Comparison of ENCODE assay signal across 13 cellular contexts in genomic region chr14:97306133-97306784, GRCh38.
A peak's percentile ranks its signal among the peaks of the same experiment; 100 is the strongest.
DNase-seq lines count a peak whose midpoint lies in the region; ATAC-seq lines count a peak whose summit lies in the region.
"Had no signal": no experiment of that assay in that cellular context is flagged by ENCODE, and none has a peak within 500 bp of the region (broad histone marks: within the 10 kb centered on the region; RNA-seq: fewer than 3 reads in every experiment).

No MANE protein-coding gene starts in this region.

- no peaks in the 10 kb centered on the region for H3K36me3 Mint-ChIP-seq in CD4-positive, CD25-positive, alpha-beta regulatory T cell
- H3K36me3 Mint-ChIP-seq in activated CD4-positive, alpha-beta memory T cell treated with anti-CD3 and anti-CD28 coated beads, Interleukin-2, amount 10 ng/mL, durations not matched to agents 7 days and 5 days (ENCODE audit: low read depth) = no peaks in the 10 kb centered on the region
- H3K36me3 Mint-ChIP-seq: brain had no signal

- H3K36me3 ChIP-seq in CD4-positive, CD25-positive, alpha-beta regulatory T cell (ENCODE audit: control insufficient read depth, insufficient read depth, low read length) = no peaks in the 10 kb centered on the region
- H3K36me3 ChIP-seq: MG63 had no signal

- no peaks in the 10 kb centered on the region for H3K27me3 Mint-ChIP-seq in CD4-positive, CD25-positive, alpha-beta regulatory T cell
- no peaks in the 10 kb centered on the region for H3K27me3 Mint-ChIP-seq in activated CD4-positive, alpha-beta memory T cell treated with anti-CD3 and anti-CD28 coated beads, Interleukin-2, amount 10 ng/mL, durations not matched to agents 7 days and 5 days

- peaks cover 7 to 22% (median 9%) of the 10 kb centered on the region in 4 donors for H3K4me1 Mint-ChIP-seq in CD4-positive, CD25-positive, alpha-beta regulatory T cell
- H3K4me1 Mint-ChIP-seq in activated CD4-positive, alpha-beta memory T cell treated with anti-CD3 and anti-CD28 coated beads, Interleukin-2, amount 10 ng/mL, durations not matched to agents 7 days and 5 days = peaks cover 47% of the 10 kb centered on the region

- peak overlapping the region; percentile 1 for H3K4me3 ChIP-seq in CD4-positive, CD25-positive, alpha-beta regulatory T cell (ENCODE audit: low read depth, low read length)
- H3K4me3 ChIP-seq: MG63, psoas muscle had no signal

- ATAC-seq in CD4-positive, CD25-positive, alpha-beta regulatory T cell (ENCODE audit: low read depth in 2 of 2) = peak; percentile 16 to 35
- ATAC-seq in GM18868 (IDR thresholded peaks at IDR 0.05; ENCODE audit: unreplicated experiment) = peak; percentile 63
- ATAC-seq in HG02938 (IDR thresholded peaks at IDR 0.05; ENCODE audit: unreplicated experiment) = peak; percentile 55
- no peak for ATAC-seq in GM18873 (IDR thresholded peaks at IDR 0.05; ENCODE audit: low FRiP score, unreplicated experiment)
- ATAC-seq: psoas muscle had no signal

- DNase-seq in CD4-positive, CD25-positive, alpha-beta regulatory T cell = peak in 1 of 3 donors; percentile 52
- no peak for DNase-seq in activated CD4-positive, alpha-beta memory T cell treated with anti-CD3 and anti-CD28 coated beads, Interleukin-2, amount 10 ng/mL, durations not matched to agents 7 days and 5 days
- DNase-seq in CD1c-positive myeloid dendritic cell (ENCODE audit: extremely low spot score) (no peak), middle frontal gyrus (ENCODE audit: extremely low spot score, low spot score) (no peak), NCI-H2107 (lab: John Stamatoyannopoulos, UW) (no peak)
- DNase-seq: effector CD8-positive, alpha-beta T cell; MG63; psoas muscle; stimulated activated CD4-positive, alpha-beta T cell treated with anti-CD3 and anti-CD28 coated beads, Interleukin-4, amount 100 ng/mL, for 4 hours had no signal

- CTCF ChIA-PET in activated CD4-positive, alpha-beta memory T cell treated with anti-CD3 and anti-CD28 coated beads, Interleukin-2, amount 10 ng/mL, durations not matched to agents 7 days and 5 days (lab: Charles Lee) = interaction anchor here (1.1 to 2.3 kb wide), 4 partner anchors 8 to 672 kb away, joined by 3 to 9 read pairs (median 6); no protein-coding TSS in a partner anchor

- no peaks in the 10 kb centered on the region for H3K9me3 Mint-ChIP-seq in CD4-positive, CD25-positive, alpha-beta regulatory T cell
- H3K9me3 Mint-ChIP-seq in activated CD4-positive, alpha-beta memory T cell treated with anti-CD3 and anti-CD28 coated beads, Interleukin-2, amount 10 ng/mL, durations not matched to agents 7 days and 5 days = peaks cover 3% of the 10 kb centered on the region

- peak overlapping the region in 1 of 3 donors; percentile 55 for H3K27ac Mint-ChIP-seq in CD4-positive, CD25-positive, alpha-beta regulatory T cell
- peak overlapping the region; percentile 50 for H3K27ac Mint-ChIP-seq in activated CD4-positive, alpha-beta memory T cell treated with anti-CD3 and anti-CD28 coated beads, Interleukin-2, amount 10 ng/mL, durations not matched to agents 7 days and 5 days

- POLR2A ChIA-PET in activated CD4-positive, alpha-beta memory T cell treated with anti-CD3 and anti-CD28 coated beads, Interleukin-2, amount 10 ng/mL, durations not matched to agents 7 days and 5 days (lab: Charles Lee) = interaction anchor here (0.8 to 2.4 kb wide), 6 partner anchors 72 to 400 kb away, joined by 3 to 16 read pairs (median 4); no protein-coding TSS in a partner anchor

- H3K4me3 Mint-ChIP-seq in CD4-positive, CD25-positive, alpha-beta regulatory T cell = no peak overlapping the region
- H3K4me3 Mint-ChIP-seq in activated CD4-positive, alpha-beta memory T cell treated with anti-CD3 and anti-CD28 coated beads, Interleukin-2, amount 10 ng/mL, durations not matched to agents 7 days and 5 days = no peak overlapping the region
- H3K4me3 Mint-ChIP-seq: brain had no signal

- no peaks in the 10 kb centered on the region for H3K27me3 ChIP-seq in CD4-positive, CD25-positive, alpha-beta regulatory T cell (ENCODE audit: control insufficient read depth, insufficient read depth, low read length)
- H3K27me3 ChIP-seq: MG63 had no signal

- H3K4me1 ChIP-seq in CD4-positive, CD25-positive, alpha-beta regulatory T cell (ENCODE audit: control insufficient read depth, insufficient read depth, low read length, poor library complexity, severe bottlenecking) = peaks cover 8% of the 10 kb centered on the region
- H3K4me1 ChIP-seq: psoas muscle had no signal

- no peak overlapping the region for H3K27ac ChIP-seq in CD4-positive, CD25-positive, alpha-beta regulatory T cell (ENCODE audit: insufficient read depth, low read length, poor library complexity, severe bottlenecking)
- H3K27ac ChIP-seq: psoas muscle had no signal

- no peaks in the 10 kb centered on the region for H3K9me3 ChIP-seq in CD4-positive, CD25-positive, alpha-beta regulatory T cell (ENCODE audit: control insufficient read depth in 2 of 2, low read length in 2 of 2)
- H3K9me3 ChIP-seq: MG63, psoas muscle had no signal
